ENCODE assay signal across 5 cellular contexts in the genomic region with DNA sequence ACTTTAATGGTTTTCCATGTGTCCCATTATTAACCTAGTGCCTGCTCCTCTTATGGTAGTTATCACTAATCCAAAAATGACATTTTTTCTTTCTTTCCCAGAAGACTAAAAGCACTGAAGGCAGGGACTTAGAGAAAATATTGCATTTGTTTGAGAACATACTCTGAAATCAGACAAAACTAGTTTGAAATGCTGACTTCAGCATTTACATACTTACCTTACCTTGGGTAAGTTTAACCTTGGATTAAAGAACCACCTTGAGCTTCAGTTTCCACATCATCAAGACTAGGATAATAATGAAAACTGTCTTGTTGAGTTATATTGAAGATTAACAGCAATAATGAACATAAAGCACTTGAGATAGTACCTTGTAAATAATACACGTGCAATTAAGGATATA.
"Had no signal": no experiment of that assay in that cellular context is flagged by ENCODE, and none has a peak within 500 bp of the region (broad histone marks: within the 10 kb centered on the region; RNA-seq: fewer than 3 reads in every experiment).

No MANE protein-coding gene starts in this region.

- H2AFZ ChIP-seq: GM23338 had no signal

- ATAC-seq: GM23338 had no signal

- DNase-seq: H9, HCEC 1CT, KG1 had no signal

- H3K4me2 ChIP-seq: GM23338 had no signal

- H3K27ac ChIP-seq: HL-60 had no signal

- H3K4me3 ChIP-seq: GM23338 had no signal
